ENCODE assay signal across 22 cellular contexts in genomic region chr5:154159343-154159742, GRCh38.
A peak's percentile ranks its signal among the peaks of the same experiment; 100 is the strongest.
DNase-seq lines count a peak whose midpoint lies in the region; ATAC-seq and TF ChIP-seq lines count a peak whose summit lies in the region.
"Had no signal": no experiment of that assay in that cellular context is flagged by ENCODE, and none has a peak within 500 bp of the region (broad histone marks: within the 10 kb centered on the region; RNA-seq: fewer than 3 reads in every experiment).

No MANE protein-coding gene starts in this region.

- in situ Hi-C loops in ACHN (cut with HindIII; ENCODE audit: low pct_ligation_motif_present, low pct_unique_long_range_greater_than_20kb, low sequenced_read_pairs): no loop called here

- no peak overlapping the region for H3K4me3 ChIP-seq in foreskin fibroblast (ENCODE audit: low read depth in 1 of 2, low read length in 2 of 2)
- H3K4me3 ChIP-seq: ascending aorta, colonic mucosa, psoas muscle, smooth muscle cell, upper lobe of left lung had no signal

- no peak for TF ChIP-seq CTCF in foreskin fibroblast (IDR thresholded peaks at IDR 0.05; ENCODE audit: low read depth, low read length)

- peak; percentile 6 for DNase-seq in ACHN
- peak; percentile 8 for DNase-seq in HS-5 (ENCODE audit: low read depth)
- peak; percentile 27 for DNase-seq in amniotic epithelial cell (ENCODE audit: low read depth)
- peak; percentile 33 to 64 for DNase-seq in foreskin fibroblast
- no peak for DNase-seq in HuH-7.5 (ENCODE audit: low spot score)
- DNase-seq: activated CD4-positive, alpha-beta memory T cell treated with anti-CD3 and anti-CD28 coated beads, Interleukin-2, amount 10 ng/mL, durations not matched to agents 7 days and 5 days; activated naive CD4-positive, alpha-beta T cell treated with anti-CD3 and anti-CD28 coated beads for 36 hours; C1 segment of cervical spinal cord; colonic mucosa; left cardiac atrium; NCI-H1105 treated with DMSO at 0.1 percent for 48 hours; NCI-H524 treated with DMSO at 0.1 percent for 48 hours; psoas muscle; SIG-M5; stimulated activated CD4-positive, alpha-beta T cell treated with anti-CD3 and anti-CD28 coated beads, Interleukin-4, amount 100 ng/mL, for 24 hours; T-helper 2 cell; upper lobe of left lung had no signal

- ATAC-seq in HG03520 (IDR thresholded peaks at IDR 0.05; ENCODE audit: unreplicated experiment) (no peak), GM21737 (IDR thresholded peaks at IDR 0.05; ENCODE audit: unreplicated experiment) (no peak), GM19324 (IDR thresholded peaks at IDR 0.05; ENCODE audit: low FRiP score, unreplicated experiment) (no peak)
- ATAC-seq: left cardiac atrium, psoas muscle had no signal
